Comparison of ENCODE assay signal across 18 cellular contexts in the genomic region with DNA sequence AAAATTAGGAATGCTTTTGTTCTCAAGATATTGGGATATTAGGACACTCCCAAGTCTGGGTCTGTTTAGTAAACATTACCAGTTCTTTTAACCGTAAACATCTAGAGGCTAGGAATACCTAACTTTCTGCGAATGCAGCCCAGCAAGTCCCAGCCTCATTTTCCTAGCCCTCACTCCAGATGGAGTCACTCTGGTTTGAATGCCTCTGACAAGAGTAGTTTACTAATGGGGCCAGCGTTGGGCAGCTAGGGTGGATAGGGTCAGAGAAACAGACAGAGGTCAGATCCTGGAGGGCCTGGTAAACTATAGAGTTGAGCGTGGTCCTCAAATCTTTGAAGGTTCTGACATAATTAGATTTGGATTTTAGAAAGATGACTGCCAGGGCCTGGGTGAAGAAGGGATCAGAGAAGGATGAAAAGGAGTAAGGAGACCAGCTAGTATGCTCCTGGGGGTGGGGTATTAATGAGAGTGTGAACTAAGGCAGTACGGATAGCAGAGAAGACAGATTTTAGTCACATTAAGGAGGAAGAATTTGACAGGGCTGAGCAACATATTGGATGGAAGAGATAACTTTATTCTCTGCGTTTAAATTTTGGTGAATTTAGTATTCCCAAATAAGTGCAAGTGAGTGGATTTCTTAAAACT. TPM values are rescaled to one million over a fixed set of nuclear protein-coding genes. Genes with fewer than 3 reads are reported as not detected.
DNase-seq lines count a peak whose midpoint lies in the region; ATAC-seq and TF ChIP-seq lines count a peak whose summit lies in the region.
"Had no signal": no experiment of that assay in that cellular context is flagged by ENCODE, and none has a peak within 500 bp of the region (broad histone marks: within the 10 kb centered on the region; RNA-seq: fewer than 3 reads in every experiment).

No MANE protein-coding gene starts in this region.

- H2BK5ac ChIP-seq in mesendoderm (ENCODE audit: low read length), result no peak overlapping the region

- H3K9me3 ChIP-seq in right cardiac atrium (ENCODE audit: control insufficient read depth, low read length) (no peaks in the 10 kb centered on the region), heart right ventricle (no peaks in the 10 kb centered on the region), WERI-Rb-1 (ENCODE audit: severe bottlenecking) (no peaks in the 10 kb centered on the region)
- H3K9me3 ChIP-seq: sigmoid colon, upper lobe of left lung had no signal

- no peak for DNase-seq in right cardiac atrium
- no peak for DNase-seq in heart right ventricle
- DNase-seq in mesendoderm, result peak; percentile 41
- DNase-seq in WERI-Rb-1, result no peak
- DNase-seq in kidney tubule cell (ENCODE audit: low spot score), result no peak
- DNase-seq: activated CD4-positive, alpha-beta memory T cell treated with anti-CD3 and anti-CD28 coated beads, Interleukin-2, amount 10 ng/mL, durations not matched to agents 7 days and 5 days; activated naive CD8-positive, alpha-beta T cell treated with anti-CD3 and anti-CD28 coated beads, Interleukin-2, amount 50 U/mL, for 24 hours; CD4-positive, alpha-beta T cell; central memory CD4-positive, alpha-beta T cell; foreskin melanocyte; KG1; NCI-H1105; sigmoid colon; upper lobe of left lung had no signal

- no peaks in the 10 kb centered on the region for H3K9me3 Mint-ChIP-seq in brain
- H3K9me3 Mint-ChIP-seq: activated naive CD8-positive, alpha-beta T cell treated with anti-CD3 and anti-CD28 coated beads, Interleukin-2, amount 50 U/mL, for 24 hours; CD4-positive, alpha-beta T cell had no signal

- H3K27ac Mint-ChIP-seq in brain, result peak overlapping the region; percentile 58 to 90 (median 67)
- H3K27ac Mint-ChIP-seq: activated CD4-positive, alpha-beta memory T cell treated with anti-CD3 and anti-CD28 coated beads, Interleukin-2, amount 10 ng/mL, durations not matched to agents 7 days and 5 days; activated naive CD8-positive, alpha-beta T cell treated with anti-CD3 and anti-CD28 coated beads, Interleukin-2, amount 50 U/mL, for 24 hours; CD4-positive, alpha-beta T cell had no signal

- no peaks in the 10 kb centered on the region for H3K27me3 ChIP-seq in right cardiac atrium (ENCODE audit: control insufficient read depth, insufficient read depth)
- H3K27me3 ChIP-seq in heart right ventricle, result no peaks in the 10 kb centered on the region
- no peaks in the 10 kb centered on the region for H3K27me3 ChIP-seq in mesendoderm (ENCODE audit: insufficient read depth, low read length, poor library complexity)
- H3K27me3 ChIP-seq in WERI-Rb-1 (ENCODE audit: insufficient read depth, low read depth, severe bottlenecking), result no peaks in the 10 kb centered on the region
- H3K27me3 ChIP-seq: sigmoid colon, upper lobe of left lung had no signal

- no peak overlapping the region for H3K56ac ChIP-seq in mesendoderm (ENCODE audit: low read length)

- H3K4me3 Mint-ChIP-seq in brain, result peak overlapping the region; percentile 41 to 78 (median 57)
- H3K4me3 Mint-ChIP-seq: activated CD4-positive, alpha-beta memory T cell treated with anti-CD3 and anti-CD28 coated beads, Interleukin-2, amount 10 ng/mL, durations not matched to agents 7 days and 5 days; activated naive CD8-positive, alpha-beta T cell treated with anti-CD3 and anti-CD28 coated beads, Interleukin-2, amount 50 U/mL, for 24 hours; CD4-positive, alpha-beta T cell had no signal

- H3K36me3 ChIP-seq in heart right ventricle (no peaks in the 10 kb centered on the region), mesendoderm (ENCODE audit: control insufficient read depth, insufficient read depth, low read length) (no peaks in the 10 kb centered on the region), WERI-Rb-1 (no peaks in the 10 kb centered on the region)
- H3K36me3 ChIP-seq: sigmoid colon, upper lobe of left lung had no signal

- H3K79me2 ChIP-seq in mesendoderm (ENCODE audit: control insufficient read depth, insufficient read depth, low read length), result peaks cover 5% of the 10 kb centered on the region

- peaks cover 3% of the 10 kb centered on the region for H3K4me1 ChIP-seq in right cardiac atrium (ENCODE audit: control insufficient read depth, insufficient read depth, low read length)
- peaks cover 0 to 51% (median 36%) of the 10 kb centered on the region in 9 donors for H3K4me1 ChIP-seq in heart right ventricle
- H3K4me1 ChIP-seq in mesendoderm (ENCODE audit: control insufficient read depth, low read depth, low read length), result peaks cover 2% of the 10 kb centered on the region

- no peak for TF ChIP-seq CTCF in heart right ventricle (IDR thresholded peaks at IDR 0.05)
- TF ChIP-seq CTCF in brain (conservative IDR thresholded peaks at IDR 0.05), result no peak
- TF ChIP-seq CTCF in WERI-Rb-1 (IDR thresholded peaks at IDR 0.05; ENCODE audit: low read depth, low read length), result no peak

- ATAC-seq in right cardiac atrium (no peak), heart right ventricle (no peak), GM19397 (IDR thresholded peaks at IDR 0.05; ENCODE audit: unreplicated experiment) (no peak)
- ATAC-seq: activated naive CD8-positive, alpha-beta T cell treated with anti-CD3 and anti-CD28 coated beads, Interleukin-2, amount 50 U/mL, for 24 hours had no signal

- H4K5ac ChIP-seq in mesendoderm (ENCODE audit: low read length), result no peak overlapping the region

- H3K4me3 ChIP-seq in right cardiac atrium (ENCODE audit: low read length) (no peak overlapping the region), heart right ventricle (no peak overlapping the region), mesendoderm (ENCODE audit: low read length) (no peak overlapping the region), WERI-Rb-1 (ENCODE audit: low read depth, low read length) (no peak overlapping the region)
- H3K4me3 ChIP-seq: lung, sigmoid colon, upper lobe of left lung had no signal

- intact Hi-C loops in right cardiac atrium (cut with DNase I), result no loop called here
- intact Hi-C loops in heart right ventricle (cut with DNase I), result no loop called here

- peak overlapping the region; percentile 30 for H3K27ac ChIP-seq in right cardiac atrium (ENCODE audit: low read length)
- H3K27ac ChIP-seq in heart right ventricle, result no peak overlapping the region
- no peak overlapping the region for H3K27ac ChIP-seq in mesendoderm (ENCODE audit: low read depth, low read length)
- peak overlapping the region; percentile 56 for H3K27ac ChIP-seq in temporal lobe (ENCODE audit: low read depth, low read length)
- H3K27ac ChIP-seq in WERI-Rb-1, result no peak overlapping the region
- H3K27ac ChIP-seq: sigmoid colon, upper lobe of left lung had no signal

- peak overlapping the region; percentile 40 for H4K8ac ChIP-seq in mesendoderm (ENCODE audit: low read depth, low read length)

- H3K79me1 ChIP-seq in mesendoderm (ENCODE audit: low read length), result peaks cover 2% of the 10 kb centered on the region

- no peak overlapping the region for H3K18ac ChIP-seq in mesendoderm (ENCODE audit: low read length)

- no peak overlapping the region for H3K9ac ChIP-seq in mesendoderm (ENCODE audit: low read length)

- no peak overlapping the region for H3K4me2 ChIP-seq in mesendoderm (ENCODE audit: low read length)

- H3K36me3 Mint-ChIP-seq in brain, result peaks cover 4% of the 10 kb centered on the region

- no peak overlapping the region for H3K4ac ChIP-seq in mesendoderm (ENCODE audit: low read depth, low read length)

- 74% methylated on average over 6 of the region's 6 CpGs for WGBS in right cardiac atrium
- WGBS in heart right ventricle, 2 donors, result 82 to 88% methylated on average over 6 of the region's 6 CpGs
- no CpG with 5 or more reads among the region's 6 CpGs for WGBS in mesendoderm (ENCODE audit: extremely low coverage, insufficient coverage, low lambda C conversion rate)

- H2AK5ac ChIP-seq in mesendoderm (ENCODE audit: low read length), result no peak overlapping the region

- H2BK120ac ChIP-seq in mesendoderm (ENCODE audit: low read depth, low read length), result no peak overlapping the region

- no peaks in the 10 kb centered on the region for H3K27me3 Mint-ChIP-seq in brain
- H3K27me3 Mint-ChIP-seq: activated CD4-positive, alpha-beta memory T cell treated with anti-CD3 and anti-CD28 coated beads, Interleukin-2, amount 10 ng/mL, durations not matched to agents 7 days and 5 days; activated naive CD8-positive, alpha-beta T cell treated with anti-CD3 and anti-CD28 coated beads, Interleukin-2, amount 50 U/mL, for 24 hours; CD4-positive, alpha-beta T cell had no signal

- peaks cover 68% of the 10 kb centered on the region for H3K4me1 Mint-ChIP-seq in brain

- H3K23ac ChIP-seq in mesendoderm (ENCODE audit: low read length), result no peak overlapping the region

- H2BK15ac ChIP-seq in mesendoderm (replicated peaks; ENCODE audit: low read depth), result no peak overlapping the region

RNA-seq across cellular contexts. Expression of gene WDFY2, which starts 53.7 kb away (rescaled TPM):
- total RNA-seq in right cardiac atrium (1 to 10 TPM; 4.9 to 7.9 (median 6.4) TPM), heart right ventricle (1 to 10 TPM; 4.7 to 7.5 (median 6.2) TPM), temporal lobe (8.1 TPM)
- polyA plus RNA-seq in right cardiac atrium (2.6 TPM), heart right ventricle (1 to 10 TPM; 2.4 to 2.6 TPM), brain (ENCODE audit: insufficient read depth, low read depth, low replicate concordance) (2.8 TPM)
- polyA plus RNA-seq in mesendoderm (2013, experiment 1 of 2), result 5.7 TPM
- 6.1 TPM for polyA plus RNA-seq in mesendoderm (2013, experiment 2 of 2)

Comparison
In these comparisons a context has a peak if more than half of its experiments do, and no peak if none do; other contexts are left out.
1. H3K27ac ChIP-seq: peak in right cardiac atrium (single experiment) and temporal lobe (single experiment); none in heart right ventricle (0 of 10), mesendoderm (single experiment) and WERI-Rb-1 (single experiment).